ENCODE assay signal across 25 cellular contexts in the genomic region with DNA sequence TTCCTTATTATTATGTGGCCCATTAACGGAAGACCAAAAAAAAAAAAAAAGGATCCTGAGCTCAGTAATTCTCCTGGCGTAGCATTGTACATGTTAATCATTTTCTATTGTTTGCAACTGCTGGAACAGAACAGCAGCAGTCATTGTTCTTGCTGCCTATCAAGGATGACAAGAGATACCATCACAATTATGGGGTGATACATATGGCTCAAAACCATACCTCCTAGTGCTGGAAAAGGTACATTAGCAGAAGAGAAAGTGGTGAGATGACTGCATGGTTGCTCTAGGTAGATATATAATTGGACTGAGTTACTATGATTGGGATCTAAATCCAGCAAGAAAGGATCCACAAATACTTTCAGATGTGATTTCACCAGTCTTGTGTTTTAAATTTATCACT. TPM values are rescaled to one million over a fixed set of nuclear protein-coding genes. Genes with fewer than 3 reads are reported as not detected.
"Had no signal": no experiment of that assay in that cellular context is flagged by ENCODE, and none has a peak within 500 bp of the region (broad histone marks: within the 10 kb centered on the region; RNA-seq: fewer than 3 reads in every experiment).

No MANE protein-coding gene starts in this region.

- H3K4me3 Mint-ChIP-seq: immature natural killer cell; mesothelial cell of epicardium; naive B cell; natural killer cell treated with Interleukin-12 subunit alpha and Interleukin-12 subunit beta and Interleukin-15 and Interleukin-18, amount 100 ng/mL, for 72 hours; neural progenitor cell; stimulated activated effector memory CD8-positive, alpha-beta T cell treated with anti-CD3 and anti-CD28 coated beads, Interleukin-12 subunit alpha, Interleukin-12 subunit beta, amount 100 ng/mL, for 72 hours; type B pancreatic cell had no signal

- DNase-seq: dorsolateral prefrontal cortex; effector CD4-positive, alpha-beta T cell; hypothalamus; immature natural killer cell; islet precursor cell; left lung; mesenchymal stem cell; mucosa of descending colon; naive B cell; right cardiac atrium; sigmoid colon; stimulated activated CD4-positive, alpha-beta T cell treated with anti-CD3 and anti-CD28 coated beads, Interleukin-2, amount 100 ng/mL, for 24 hours; stimulated activated CD4-positive, alpha-beta T cell treated with anti-CD3 and anti-CD28 coated beads, Interleukin-4, amount 100 ng/mL, for 24 hours; stimulated activated naive CD4-positive, alpha-beta T cell treated with Interleukin-2 at 50 U/mL for 16 hours; stomach; testis; tibial artery had no signal

- ATAC-seq: left lung; mucosa of descending colon; natural killer cell treated with Interleukin-12 subunit alpha and Interleukin-12 subunit beta and Interleukin-15 and Interleukin-18, amount 100 ng/mL, for 72 hours; right cardiac atrium; stimulated activated effector memory CD8-positive, alpha-beta T cell treated with anti-CD3 and anti-CD28 coated beads, Interleukin-12 subunit alpha, Interleukin-12 subunit beta, amount 100 ng/mL, for 72 hours had no signal

- H3K27ac ChIP-seq: dorsolateral prefrontal cortex, left lung, neural progenitor cell, parathyroid adenoma, prostate gland, sigmoid colon, stomach, testis, tibial artery had no signal

- H2AFZ ChIP-seq: neural progenitor cell, parathyroid adenoma had no signal

- H3K79me2 ChIP-seq: parathyroid adenoma had no signal

- H3K9me3 Mint-ChIP-seq: naive B cell; natural killer cell treated with Interleukin-12 subunit alpha and Interleukin-12 subunit beta and Interleukin-15 and Interleukin-18, amount 100 ng/mL, for 72 hours; neural progenitor cell; stimulated activated effector memory CD8-positive, alpha-beta T cell treated with anti-CD3 and anti-CD28 coated beads, Interleukin-12 subunit alpha, Interleukin-12 subunit beta, amount 100 ng/mL, for 72 hours; type B pancreatic cell had no signal

- H3K27me3 ChIP-seq: dorsolateral prefrontal cortex, left lung, neural progenitor cell, sigmoid colon, stomach, testis, tibial artery had no signal

- H3K27ac Mint-ChIP-seq: immature natural killer cell; mesothelial cell of epicardium; natural killer cell treated with Interleukin-12 subunit alpha and Interleukin-12 subunit beta and Interleukin-15 and Interleukin-18, amount 100 ng/mL, for 72 hours; neural progenitor cell; stimulated activated effector memory CD8-positive, alpha-beta T cell treated with anti-CD3 and anti-CD28 coated beads, Interleukin-12 subunit alpha, Interleukin-12 subunit beta, amount 100 ng/mL, for 72 hours; type B pancreatic cell had no signal

- H3K9me3 ChIP-seq: left lung, mucosa of descending colon, prostate gland, sigmoid colon, stomach, testis, tibial artery had no signal

- H3K36me3 Mint-ChIP-seq: mesothelial cell of epicardium; naive B cell; natural killer cell treated with Interleukin-12 subunit alpha and Interleukin-12 subunit beta and Interleukin-15 and Interleukin-18, amount 100 ng/mL, for 72 hours; neural progenitor cell; type B pancreatic cell had no signal

- H3K4me2 ChIP-seq: neural progenitor cell had no signal

- H3K4me1 Mint-ChIP-seq: mesothelial cell of epicardium, naive B cell had no signal

- H3K36me3 ChIP-seq: left lung, neural progenitor cell, prostate gland, sigmoid colon, stomach, tibial artery had no signal

- H3K9ac ChIP-seq: neural progenitor cell, parathyroid adenoma had no signal

- H3K4me3 ChIP-seq: left lung, mucosa of descending colon, neural progenitor cell, prostate gland, sigmoid colon, stomach, testis, tibial artery had no signal

RNA-seq across cellular contexts. Expression of a gene that starts 13.3 kb away (rescaled TPM):
- total RNA-seq: fibroblast of villous mesenchyme had no signal
